ENCODE assay signal across 13 cellular contexts in genomic region chr1:27588256-27589232, GRCh38. TPM values are rescaled to one million over a fixed set of nuclear protein-coding genes. Genes with fewer than 3 reads are reported as not detected.
A peak's percentile ranks its signal among the peaks of the same experiment; 100 is the strongest.
DNase-seq lines count a peak whose midpoint lies in the region; ATAC-seq and TF ChIP-seq lines count a peak whose summit lies in the region.
"Had no signal": no experiment of that assay in that cellular context is flagged by ENCODE, and none has a peak within 500 bp of the region (broad histone marks: within the 10 kb centered on the region; RNA-seq: fewer than 3 reads in every experiment).

No MANE protein-coding gene starts in this region.

- no peak overlapping the region for H2BK120ac ChIP-seq in trophoblast cell (ENCODE audit: insufficient read depth, low read length, poor library complexity)

- H3K27ac ChIP-seq in heart left ventricle (peak overlapping the region in 11 of 12 donors; percentile 65 to 99 (median 74)), trophoblast cell (ENCODE audit: low read depth, low read length) (no peak overlapping the region), vagina (peak overlapping the region; percentile 97)

- no peak overlapping the region for H4K91ac ChIP-seq in trophoblast cell (ENCODE audit: low read depth, low read length)

- no peak overlapping the region for H3K9ac ChIP-seq in trophoblast cell (ENCODE audit: low read length)

- TF ChIP-seq CTCF in heart left ventricle (IDR thresholded peaks at IDR 0.05) (no peak), vagina (IDR thresholded peaks at IDR 0.05) (no peak)

- no peak overlapping the region for H4K12ac ChIP-seq in trophoblast cell (ENCODE audit: low read depth, low read length)

- no peak overlapping the region for H3K4me2 ChIP-seq in trophoblast cell (ENCODE audit: low read length)

- peaks cover 4% of the 10 kb centered on the region for H3K79me1 ChIP-seq in trophoblast cell (ENCODE audit: low read length)

- H4K8ac ChIP-seq in trophoblast cell (ENCODE audit: low read depth, low read length), result no peak overlapping the region

- H2BK5ac ChIP-seq in trophoblast cell (ENCODE audit: low read depth, low read length, poor library complexity), result no peak overlapping the region

- DNase-seq in Right ventricle myocardium inferior (ENCODE audit: missing footprints) (no peak), cardiac septum (ENCODE audit: low spot score) (no peak), heart left ventricle (peak in 1 of 5 donors; percentile 57), trophoblast cell (no peak), vagina (ENCODE audit: extremely low spot score in 2 of 2) (no peak), OCI-M1 (lab: John Stamatoyannopoulos, UW) (no peak), DMS79 treated with DMSO at 0.1 percent for 48 hours (lab: John Stamatoyannopoulos, UW) (no peak)
- no peak for DNase-seq in activated effector memory CD4-positive, alpha-beta T cell treated with anti-CD3 and anti-CD28 coated beads, Interleukin-2, amount 50 U/mL, for 16 hours
- DNase-seq: DMS153, NCI-H1105 treated with DMSO at 0.1 percent for 48 hours, NCI-H510A treated with DMSO at 0.1 percent for 48 hours, RPMI8226 had no signal

- H3K4ac ChIP-seq in trophoblast cell (ENCODE audit: low read depth, low read length), result peak overlapping the region; percentile 51

- TF ChIP-seq POLR2A in heart left ventricle (IDR thresholded peaks at IDR 0.05) (no peak), vagina (IDR thresholded peaks at IDR 0.05) (no peak)

- H2BK12ac ChIP-seq in trophoblast cell (ENCODE audit: low read length), result no peak overlapping the region

- no peak overlapping the region for H3K18ac ChIP-seq in trophoblast cell (ENCODE audit: low read length)

- peaks cover 23% of the 10 kb centered on the region for H3K79me2 ChIP-seq in trophoblast cell (ENCODE audit: control insufficient read depth, insufficient read depth, low read length, poor library complexity)

- no peaks in the 10 kb centered on the region for H3K9me3 ChIP-seq in heart left ventricle
- peaks cover 5% of the 10 kb centered on the region for H3K9me3 ChIP-seq in trophoblast cell (ENCODE audit: insufficient read depth, low read depth, low read length)
- no peaks in the 10 kb centered on the region for H3K9me3 ChIP-seq in vagina
- H3K9me3 ChIP-seq: A549 had no signal

- H3K27me3 ChIP-seq in heart left ventricle (no peaks in the 10 kb centered on the region), trophoblast cell (ENCODE audit: insufficient read depth, low read length) (no peaks in the 10 kb centered on the region), vagina (no peaks in the 10 kb centered on the region)

- ATAC-seq in Right ventricle myocardium inferior, result peak; percentile 41
- ATAC-seq in heart left ventricle, result peak; percentile 55 to 82 (median 70)

- no peak overlapping the region for H3K23ac ChIP-seq in trophoblast cell (ENCODE audit: low read length)

- H3K14ac ChIP-seq in trophoblast cell (ENCODE audit: low read length), result no peak overlapping the region

- no peak overlapping the region for H2AK5ac ChIP-seq in trophoblast cell (ENCODE audit: low read length)

- peaks cover 0 to 9% (median 0%) of the 10 kb centered on the region in 9 donors for H3K36me3 ChIP-seq in heart left ventricle
- peaks cover 39 to 49% of the 10 kb centered on the region in 2 experiments for H3K36me3 ChIP-seq in trophoblast cell (ENCODE audit: control insufficient read depth in 1 of 2, insufficient read depth in 2 of 2, low read length in 2 of 2)
- H3K36me3 ChIP-seq in vagina, result no peaks in the 10 kb centered on the region

- H3K4me3 ChIP-seq in heart left ventricle (no peak overlapping the region), trophoblast cell (ENCODE audit: low read depth, low read length) (no peak overlapping the region), vagina (no peak overlapping the region)
- H3K4me3 ChIP-seq: A549 had no signal

- H2AFZ ChIP-seq in trophoblast cell (ENCODE audit: insufficient read depth, low read length, poor library complexity), result no peak overlapping the region

- 33 to 40% (median 37%) methylated on average over 12 of the region's 12 CpGs for WGBS in heart left ventricle, 4 donors
- WGBS in trophoblast cell (ENCODE audit: extremely low coverage, insufficient coverage, insufficient read length), result no CpG with 5 or more reads among the region's 12 CpGs

- intact Hi-C loops in Right ventricle myocardium inferior (cut with DNase I) (no loop called here), cardiac septum (cut with DNase I) (no loop called here), heart left ventricle (cut with DNase I) (no loop called here), vagina (cut with DNase I) (no loop called here)

- H3K4me1 ChIP-seq in heart left ventricle, result peaks cover 25 to 98% (median 67%) of the 10 kb centered on the region in 12 donors
- H3K4me1 ChIP-seq in trophoblast cell (ENCODE audit: control insufficient read depth in 1 of 2, insufficient read depth in 2 of 2, low read length in 2 of 2), result peaks cover 7 to 12% of the 10 kb centered on the region in 2 experiments
- H3K4me1 ChIP-seq in vagina, result peaks cover 59% of the 10 kb centered on the region

RNA-seq across cellular contexts. Expression of gene AHDC1, which starts 15.4 kb away (rescaled TPM):
- total RNA-seq in Right ventricle myocardium inferior (51.2 TPM), cardiac septum (57.7 TPM), heart left ventricle (10 to 100 TPM; 29.2 to 50.2 (median 42.1) TPM), vagina (62.4 TPM)
- polyA plus RNA-seq in heart left ventricle, result 10 to 100 TPM; 25.8 to 48.4 TPM
- polyA plus RNA-seq in trophoblast cell (2013), result 37.4 and 37.5 TPM in 2 replicates

RNA-seq across cellular contexts. Expression of gene FGR, which starts 46.4 kb away (rescaled TPM):
- 5.1 TPM for total RNA-seq in Right ventricle myocardium inferior
- total RNA-seq in cardiac septum, result 3.8 TPM
- total RNA-seq in heart left ventricle, result 10 to 100 TPM in 3 of 9 donors, 1 to 10 TPM in 6; 1.1 to 25.9 (median 3.3) TPM
- polyA plus RNA-seq in heart left ventricle, result 1 to 10 TPM; 2.8 to 7.2 TPM
- 0.04 TPM in 1 of 2 replicates, not detected in the other for polyA plus RNA-seq in trophoblast cell (2013)
- total RNA-seq in vagina, result 18.4 TPM
- polyA plus RNA-seq: A549 had no signal
